Comparison of ENCODE assay signal across 8 cellular contexts in the genomic region with DNA sequence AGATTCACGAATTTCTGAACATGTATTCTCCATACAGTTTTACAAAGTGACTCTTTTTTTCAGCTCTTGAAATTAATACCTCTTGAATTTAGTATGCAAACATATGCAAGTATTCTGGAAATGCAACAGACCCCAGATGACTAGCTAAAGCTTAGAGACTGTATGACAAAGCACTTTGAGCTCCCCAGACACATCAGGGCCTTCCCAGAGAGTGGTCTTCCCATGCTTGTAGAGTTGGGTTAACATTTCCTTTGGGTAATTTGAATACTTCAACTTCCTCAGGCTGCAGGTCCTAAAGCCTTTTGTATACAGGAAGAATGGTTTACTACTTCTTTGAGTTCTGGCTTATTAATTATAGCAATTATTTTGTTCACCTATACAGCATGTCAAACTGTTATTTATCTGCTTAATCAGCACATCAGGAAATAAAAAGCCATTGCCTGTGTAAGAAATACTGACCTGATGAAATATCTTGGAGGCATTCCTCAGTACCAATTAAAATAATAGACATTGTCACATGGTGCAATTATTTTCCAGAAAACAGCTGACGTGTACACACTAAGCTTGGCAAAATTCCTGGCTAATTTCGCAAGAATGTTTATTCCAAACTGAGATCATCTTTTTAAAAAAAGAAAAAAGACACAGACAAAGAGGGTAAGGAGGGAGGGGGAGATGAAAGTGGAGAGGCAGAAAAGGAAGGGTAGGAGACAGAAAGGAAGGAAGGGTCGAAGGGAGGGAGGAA.
DNase-seq lines count a peak whose midpoint lies in the region; ATAC-seq, FAIRE-seq and TF ChIP-seq lines count a peak whose summit lies in the region.

No MANE protein-coding gene starts in this region.

- no peaks in the 10 kb centered on the region for H3K9me3 Mint-ChIP-seq in effector memory CD8-positive, alpha-beta T cell

- H3K27me3 Mint-ChIP-seq in effector memory CD8-positive, alpha-beta T cell: no peaks in the 10 kb centered on the region

- no peaks in the 10 kb centered on the region for H3K79me1 ChIP-seq in H1 (ENCODE audit: low read depth, low read length)

- H3K23ac ChIP-seq in H1 (ENCODE audit: insufficient read length): no peak overlapping the region

- H3K4ac ChIP-seq in H1 (replicated peaks; ENCODE audit: insufficient read length, low read depth, low read length): no peak overlapping the region

- no peak for TF ChIP-seq EP300 in H1 (IDR thresholded peaks at IDR 0.05; ENCODE audit: borderline replicate concordance in 1 of 2, low read depth in 2 of 2, low read length in 2 of 2)

- no peak overlapping the region for H2BK5ac ChIP-seq in H1 (ENCODE audit: low read depth, low read length)

- no peak overlapping the region for H4K91ac ChIP-seq in H1 (replicated peaks; ENCODE audit: insufficient read length, low read length)

- ATAC-seq in HG03045 (IDR thresholded peaks at IDR 0.05; ENCODE audit: unreplicated experiment): no peak
- ATAC-seq in effector memory CD8-positive, alpha-beta T cell (replicated peaks): no peak

- POLR2A ChIA-PET in AG04449 (lab: Yijun Ruan, JAX): interaction anchor here (1.0 kb wide), 1 partner anchor 389 kb away, joined by 3 read pairs; the partner anchor contains the start of gene UBE2D3
- POLR2A ChIA-PET in H1 (lab: Charles Lee; ENCODE audit: partially characterized antibody): interaction anchor here (1.2 kb wide), 1 partner anchor 9 kb away, joined by 3 read pairs; no protein-coding TSS in a partner anchor

- H3K4me1 Mint-ChIP-seq in effector memory CD8-positive, alpha-beta T cell (ENCODE audit: low read depth in 2 of 2): no peaks in the 10 kb centered on the region

- no peak overlapping the region for H4K8ac ChIP-seq in H1 (ENCODE audit: extremely low read depth, insufficient read depth, low read length)

- H3K27ac Mint-ChIP-seq in effector memory CD8-positive, alpha-beta T cell: no peak overlapping the region

- no peak overlapping the region for H2BK12ac ChIP-seq in H1 (ENCODE audit: low read depth, low read length)

- no peak for FAIRE-seq in H1 (lab: Jason Lieb, UNC)

- no peaks in the 10 kb centered on the region for H3K4me1 ChIP-seq in H1 (replicated peaks in 1 of 4; ENCODE audit: control insufficient read depth in 3 of 4, insufficient read depth in 4 of 4, low read length in 3 of 4)

- peak overlapping the region; percentile 9; the same call in 1 of the 2 replicates for H2AFZ ChIP-seq in H1 (ENCODE audit: low read length)

- CTCF ChIA-PET in AG04449 (lab: Yijun Ruan, JAX) (interaction anchor here (0.7 to 3.8 kb wide), 4 partner anchors 9 to 661 kb away, joined by 3 to 14 read pairs (median 3); partner anchors contain the start of gene BDH2), H1 (lab: Charles Lee; ENCODE audit: partially characterized antibody) (interaction anchor here (2.7 kb wide), 1 partner anchor 10 kb away, joined by 9 read pairs; no protein-coding TSS in a partner anchor)

- H3K4me3 Mint-ChIP-seq in effector memory CD8-positive, alpha-beta T cell: no peak overlapping the region

- no peaks in the 10 kb centered on the region for H3K9me3 ChIP-seq in H1 (ENCODE audit: insufficient read depth in 2 of 2, low read depth in 1 of 2, low read length in 1 of 2)

- no peak for TF ChIP-seq RAD21 in H1 (IDR thresholded peaks at IDR 0.05 in 1 of 2, conservative IDR thresholded peaks at IDR 0.05 in 1 of 2; ENCODE audit: low read depth in 2 of 2, low read length in 2 of 2)

- H2BK120ac ChIP-seq in H1 (replicated peaks; ENCODE audit: low read depth, low read length): no peak overlapping the region

- no peak overlapping the region for H3K9ac ChIP-seq in H1 (replicated peaks in 1 of 4; ENCODE audit: extremely low read depth in 1 of 4, low read depth in 3 of 4, low read length in 3 of 4)

- no peaks in the 10 kb centered on the region for H4K20me1 ChIP-seq in H1 (replicated peaks in 1 of 2; ENCODE audit: control insufficient read depth in 1 of 2, insufficient read depth in 2 of 2, low read length in 2 of 2)

- H3K23me2 ChIP-seq in H1 (ENCODE audit: low read depth, low read length): no peaks in the 10 kb centered on the region

- no peak overlapping the region for H3K18ac ChIP-seq in H1 (ENCODE audit: extremely low read depth, low read length)

- H3K4me3 ChIP-seq in AG04449 (ENCODE audit: low read depth, low read length) (no peak overlapping the region), H1 (ENCODE audit: extremely low read depth in 1 of 4, insufficient read depth in 2 of 4, low read depth in 3 of 4, low read length in 4 of 4) (no peak overlapping the region)

- no peak overlapping the region for H2BK15ac ChIP-seq in H1 (ENCODE audit: low read length)

- no peak for TF ChIP-seq CTCF in AG04449 (IDR thresholded peaks at IDR 0.05; ENCODE audit: insufficient read depth, low read length, missing control alignments)
- TF ChIP-seq CTCF in H1 (IDR thresholded peaks at IDR 0.05; ENCODE audit: control extremely low read depth in 1 of 3, insufficient read depth in 1 of 3, low read depth in 1 of 3, low read length in 3 of 3): no peak

- H3K79me2 ChIP-seq in H1 (ENCODE audit: control insufficient read depth in 1 of 2, insufficient read depth in 2 of 2, low read length in 2 of 2): no peaks in the 10 kb centered on the region

- H3K4me2 ChIP-seq in H1 (ENCODE audit: insufficient read depth in 1 of 2, low read depth in 2 of 2, low read length in 2 of 2): no peak overlapping the region

- TF ChIP-seq POLR2A in H1 (IDR thresholded peaks at IDR 0.05; ENCODE audit: control extremely low read depth in 1 of 2, low read depth in 2 of 2, low read length in 2 of 2): no peak

- H3K36me3 Mint-ChIP-seq in effector memory CD8-positive, alpha-beta T cell (ENCODE audit: insufficient read depth): no peaks in the 10 kb centered on the region

- DNase-seq in AG04449 (ENCODE audit: low read depth, low spot score) (peak; percentile 77), NCI-H1048 (lab: John Stamatoyannopoulos, UW) (peak; percentile 29), H1 (ENCODE audit: low read depth in 1 of 2, low spot score in 2 of 2) (no peak), medulla oblongata (ENCODE audit: extremely low spot score) (peak; percentile 69), cortex of kidney (lab: John Stamatoyannopoulos, UW) (no peak)
- no peak for DNase-seq in stimulated activated CD4-positive, alpha-beta T cell treated with anti-CD3 and anti-CD28 coated beads, Interleukin-2, amount 100 ng/mL, for 48 hours
- no peak for DNase-seq in effector memory CD8-positive, alpha-beta T cell

- H2AK5ac ChIP-seq in H1 (ENCODE audit: low read depth, low read length): no peak overlapping the region

- H3K14ac ChIP-seq in H1 (ENCODE audit: insufficient read length): no peak overlapping the region

- H3K27me3 ChIP-seq in H1 (replicated peaks in 1 of 4; ENCODE audit: control insufficient read depth in 3 of 4, extremely low read depth in 1 of 4, insufficient read depth in 3 of 4, low read length in 3 of 4): no peaks in the 10 kb centered on the region

- no peaks in the 10 kb centered on the region for H3K36me3 ChIP-seq in H1 (ENCODE audit: control insufficient read depth in 2 of 4, insufficient read depth in 4 of 4, low read length in 3 of 4)

- H4K5ac ChIP-seq in H1 (ENCODE audit: insufficient read length, low read depth, low read length): no peak overlapping the region

- H3K27ac ChIP-seq in H1 (ENCODE audit: low read depth, low read length): no peak overlapping the region

- H3K56ac ChIP-seq in H1 (replicated peaks; ENCODE audit: insufficient read length, low read depth, low read length): no peak overlapping the region

- H2BK20ac ChIP-seq in H1 (ENCODE audit: low read length): no peak overlapping the region

- 92% methylated on average over 4 of the region's 4 CpGs; no CpG with 5 or more reads in 1 of the 2 experiments for WGBS in H1 (ENCODE audit: extremely low coverage in 1 of 2, insufficient coverage in 1 of 2, insufficient read length in 1 of 2, insufficient replicate concordance in 2 of 2, low coverage in 1 of 2, low lambda C conversion rate in 2 of 2, missing lambda C conversion rate in 1 of 2), 2 experiments

TF ChIP-seq in H1, 55 proteins besides CTCF, POLR2A, EP300 and RAD21:
- TF ChIP-seq KDM1A (IDR thresholded peaks at IDR 0.05; ENCODE audit: borderline replicate concordance, low read length) (no peak), SIN3A (conservative IDR thresholded peaks at IDR 0.05 in 1 of 2, IDR thresholded peaks at IDR 0.05 in 1 of 2; ENCODE audit: low read depth in 1 of 2, low read length in 2 of 2) (no peak), CBX5 (IDR thresholded peaks at IDR 0.05; ENCODE audit: low read depth, low read length) (no peak), SUZ12 (IDR thresholded peaks at IDR 0.05; ENCODE audit: low read length) (no peak), BACH1 (IDR thresholded peaks at IDR 0.05; ENCODE audit: low read length) (no peak), FOSL1 (IDR thresholded peaks at IDR 0.05; ENCODE audit: insufficient read depth, low read depth, low read length) (no peak), GABPA (IDR thresholded peaks at IDR 0.05; ENCODE audit: borderline replicate concordance, insufficient read depth, low read length) (no peak), RBBP5 (IDR thresholded peaks at IDR 0.05; ENCODE audit: borderline replicate concordance, low read depth, low read length) (no peak), HDAC2 (IDR thresholded peaks at IDR 0.05; ENCODE audit: borderline replicate concordance in 1 of 2, low read depth in 2 of 2, low read length in 2 of 2) (no peak), MAFK (IDR thresholded peaks at IDR 0.05; ENCODE audit: low read depth, low read length) (no peak), SP1 (IDR thresholded peaks at IDR 0.05; ENCODE audit: low read depth, low read length) (no peak), EGR1 (IDR thresholded peaks at IDR 0.05; ENCODE audit: borderline replicate concordance, low read depth, low read length) (no peak), POU5F1 (IDR thresholded peaks at IDR 0.05; ENCODE audit: low read depth, low read length) (no peak), CBX8 (IDR thresholded peaks at IDR 0.05; ENCODE audit: borderline replicate concordance, low read depth, low read length) (no peak), EZH2 (IDR thresholded peaks at IDR 0.05; ENCODE audit: low read depth, low read length, severe bottlenecking) (no peak), ZNF274 (IDR thresholded peaks at IDR 0.05; ENCODE audit: borderline replicate concordance, extremely low read depth, low read length) (no peak), TBP (IDR thresholded peaks at IDR 0.05; ENCODE audit: low read depth, low read length) (no peak)
- TF ChIP-seq, protein P1, sequence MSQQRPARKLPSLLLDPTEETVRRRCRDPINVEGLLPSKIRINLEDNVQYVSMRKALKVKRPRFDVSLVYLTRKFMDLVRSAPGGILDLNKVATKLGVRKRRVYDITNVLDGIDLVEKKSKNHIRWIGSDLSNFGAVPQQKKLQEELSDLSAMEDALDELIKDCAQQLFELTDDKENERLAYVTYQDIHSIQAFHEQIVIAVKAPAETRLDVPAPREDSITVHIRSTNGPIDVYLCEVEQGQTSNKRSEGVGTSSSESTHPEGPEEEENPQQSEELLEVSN (IDR thresholded peaks at IDR 0.05): no peak

Comparison
In these comparisons a context has a peak if more than half of its experiments do, and no peak if none do; other contexts are left out.
1. DNase-seq: peak in AG04449 (single experiment), NCI-H1048 (single experiment) and medulla oblongata (single experiment); none in H1 (0 of 2), cortex of kidney (single experiment), stimulated activated CD4-positive, alpha-beta T cell treated with anti-CD3 and anti-CD28 coated beads, Interleukin-2, amount 100 ng/mL, for 48 hours (0 of 2) and effector memory CD8-positive, alpha-beta T cell (0 of 3).